In genomic region chr16:1782408-1783247, GRCh38 we compare ENCODE assay signal across 8 cellular contexts. TPM values are rescaled to one million over a fixed set of nuclear protein-coding genes. Genes with fewer than 3 reads are reported as not detected.
DNase-seq lines count a peak whose midpoint lies in the region; ATAC-seq and TF ChIP-seq lines count a peak whose summit lies in the region.

NUBP2 (plus strand) TSS chr16:1782960; CDS start chr16:1783021, 61 bp downstream.
SPSB3 (minus strand) TSS chr16:1782571; CDS start chr16:1781483, 1,088 bp downstream.

- peaks cover 25% of the 10 kb centered on the region for H3K4me1 Mint-ChIP-seq in activated T-cell treated with anti-CD3 and anti-CD28 coated beads, Interleukin-2, amount 50 U/mL, for 4 hours (ENCODE audit: low read depth)

- H3K9me3 ChIP-seq in Panc1 (ENCODE audit: control insufficient read depth, insufficient read depth, low read depth, low read length) (no peaks in the 10 kb centered on the region), mucosa of rectum (ENCODE audit: control insufficient read depth in 2 of 2, low read length in 2 of 2) (no peaks in the 10 kb centered on the region)

- peak; percentile 99 for DNase-seq in DMS53 (lab: John Stamatoyannopoulos, UW)
- DNase-seq in KG1 (lab: John Stamatoyannopoulos, UW) = peak; percentile 99
- DNase-seq in Panc1 (ENCODE audit: low read depth, low spot score) = peak; percentile 100
- DNase-seq in activated T-cell treated with anti-CD3 and anti-CD28 coated beads, Interleukin-2, amount 50 U/mL, for 4 hours = peak; percentile 95
- DNase-seq in erythroblast (lab: John Stamatoyannopoulos, UW) = peak; percentile 100
- peak; percentile 98 for DNase-seq in stimulated activated CD8-positive, alpha-beta memory T cell treated with anti-CD3 and anti-CD28 coated beads, Interleukin-4, amount 100 ng/mL, for 48 hours

- TF ChIP-seq CTCF in Panc1 (IDR thresholded peaks at IDR 0.05) = no peak

- H3K27ac ChIP-seq in Panc1 (ENCODE audit: low read length) (peak within 1 kb of the TSS; percentile 91), mucosa of rectum (ENCODE audit: low read depth in 2 of 2, low read length in 2 of 2) (peak within 1 kb of the TSS; percentile 80 to 86)

- H3K9ac ChIP-seq in mucosa of rectum (ENCODE audit: low read depth in 1 of 2, low read length in 2 of 2) = peak within 1 kb of the TSS; percentile 73 to 78

- H3K4me3 ChIP-seq in Panc1 (ENCODE audit: low read depth in 2 of 2, low read length in 2 of 2) (peak within 1 kb of the TSS; percentile 97 to 98), mucosa of rectum (ENCODE audit: low read length in 2 of 2) (peak within 1 kb of the TSS; percentile 79 to 85)

- ATAC-seq in GM21723 (IDR thresholded peaks at IDR 0.05; ENCODE audit: unreplicated experiment) (peak; percentile 83), Panc1 (peak; percentile 84)
- peak; percentile 88 to 89 for ATAC-seq in activated T-cell treated with anti-CD3 and anti-CD28 coated beads, Interleukin-2, amount 50 U/mL, for 4 hours

- peak; percentile 70 for TF ChIP-seq POLR2A in erythroblast (IDR thresholded peaks at IDR 0.05; ENCODE audit: low read length)

- POLR2A ChIA-PET in Panc1 (lab: Charles Lee) = interaction anchor here (0.6 kb wide), 1 partner anchor 344 kb away, joined by 3 read pairs; no protein-coding TSS in a partner anchor

- H3K4me1 ChIP-seq in Panc1 (ENCODE audit: control insufficient read depth, insufficient read depth, low read length) = peaks cover 35% of the 10 kb centered on the region
- peaks cover 15 to 17% of the 10 kb centered on the region in 2 donors for H3K4me1 ChIP-seq in mucosa of rectum (ENCODE audit: control insufficient read depth in 2 of 2, insufficient read depth in 2 of 2, low read length in 2 of 2)

- peak within 1 kb of the TSS; percentile 92 for H3K4me3 Mint-ChIP-seq in activated T-cell treated with anti-CD3 and anti-CD28 coated beads, Interleukin-2, amount 50 U/mL, for 4 hours

- BruUV-seq in Panc1 (replicated peaks; lab: Mats Ljungman, UMichigan) = no TSS peak

- H3K36me3 ChIP-seq in Panc1 (ENCODE audit: control insufficient read depth, insufficient read depth, low read length) = peaks cover 3% of the 10 kb centered on the region; the same call in 1 of the 2 replicates
- peaks cover 11 to 19% of the 10 kb centered on the region in 2 donors for H3K36me3 ChIP-seq in mucosa of rectum (ENCODE audit: control insufficient read depth in 2 of 2, insufficient read depth in 2 of 2, low read length in 2 of 2)

- intact Hi-C loops in Panc1 (cut with micrococcal nuclease; ENCODE audit: unreplicated experiment) = no loop called here

- H3K9me3 Mint-ChIP-seq in activated T-cell treated with anti-CD3 and anti-CD28 coated beads, Interleukin-2, amount 50 U/mL, for 4 hours = no peaks in the 10 kb centered on the region

- no peaks in the 10 kb centered on the region for H3K27me3 ChIP-seq in Panc1 (ENCODE audit: control insufficient read depth, insufficient read depth, low read length)
- no peaks in the 10 kb centered on the region for H3K27me3 ChIP-seq in mucosa of rectum (ENCODE audit: control insufficient read depth in 2 of 2, insufficient read depth in 2 of 2, low read length in 2 of 2)

- H3K36me3 Mint-ChIP-seq in activated T-cell treated with anti-CD3 and anti-CD28 coated beads, Interleukin-2, amount 50 U/mL, for 4 hours (ENCODE audit: insufficient read depth) = no peaks in the 10 kb centered on the region

- in situ Hi-C loops in Panc1 (cut with HindIII; ENCODE audit: low pct_unique_long_range_greater_than_20kb, low sequenced_read_pairs) = no loop called here

- CTCF ChIA-PET in Panc1 (lab: Charles Lee) = interaction anchor here (0.6 to 1.0 kb wide), 3 partner anchors 9 to 1306 kb away, joined by 3 to 5 read pairs (median 4); no protein-coding TSS in a partner anchor

- H3K27me3 Mint-ChIP-seq in activated T-cell treated with anti-CD3 and anti-CD28 coated beads, Interleukin-2, amount 50 U/mL, for 4 hours (ENCODE audit: low read depth) = no peaks in the 10 kb centered on the region

RNA-seq across cellular contexts. Expression of gene NUBP2, which starts in this region (rescaled TPM):
- 85.8 TPM for total RNA-seq in Panc1 (2021; ENCODE audit: unreplicated experiment)
- 114 TPM for polyA plus RNA-seq in Panc1 (2012; ENCODE audit: insufficient read length)
- 100 to 1,000 TPM in 1 of 3 donors, 10 to 100 TPM in 2; 85.7 to 101 (median 94.7) TPM for total RNA-seq in activated T-cell treated with anti-CD3 and anti-CD28 coated beads, Interleukin-2, amount 50 U/mL, for 4 hours

RNA-seq across cellular contexts. Expression of gene SPSB3, which starts in this region (rescaled TPM):
- total RNA-seq in Panc1 (2021; ENCODE audit: unreplicated experiment) = 23.0 TPM
- 40.3 TPM for polyA plus RNA-seq in Panc1 (2012; ENCODE audit: insufficient read length)
- 10 to 100 TPM; 15.5 to 20.8 (median 16.8) TPM for total RNA-seq in activated T-cell treated with anti-CD3 and anti-CD28 coated beads, Interleukin-2, amount 50 U/mL, for 4 hours

Comparison
In these comparisons a context has a peak if more than half of its experiments do, and no peak if none do; other contexts are left out.
1. Peak in every context shown above with its lines: DNase-seq, ATAC-seq, H3K4me3 ChIP-seq and H3K27ac ChIP-seq.